21 cellular contexts compared by ENCODE assay signal in the genomic region with DNA sequence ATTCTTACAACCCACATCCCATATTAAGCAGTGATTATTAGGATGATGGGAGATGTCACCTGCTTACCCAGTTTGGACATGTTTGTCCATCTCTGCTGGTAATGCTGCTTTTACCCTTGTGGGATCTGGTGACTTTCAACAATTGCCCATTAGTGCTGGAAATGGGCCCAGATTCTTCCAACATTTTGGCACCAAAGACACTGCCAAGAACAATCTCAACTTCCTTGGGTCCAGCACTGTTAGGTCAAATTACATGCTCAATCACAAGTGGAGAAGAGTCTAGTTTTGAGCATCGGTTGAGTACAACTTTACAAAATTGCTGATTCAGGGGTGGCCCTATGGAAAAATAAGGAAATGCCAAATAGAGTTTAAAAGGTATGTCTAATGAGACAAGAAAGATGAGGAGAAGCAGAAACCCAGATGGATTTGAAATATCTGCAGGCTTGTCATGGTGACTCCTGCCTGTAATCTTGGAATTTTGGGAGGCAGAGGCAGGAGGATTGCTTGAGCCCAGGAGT. TPM values are rescaled to one million over a fixed set of nuclear protein-coding genes. Genes with fewer than 3 reads are reported as not detected.
"Had no signal": no experiment of that assay in that cellular context is flagged by ENCODE, and none has a peak within 500 bp of the region (broad histone marks: within the 10 kb centered on the region; RNA-seq: fewer than 3 reads in every experiment).

No MANE protein-coding gene starts in this region.

- H3K4me3 Mint-ChIP-seq: activated B cell treated with CpG ODN at 0.5 μM for 24 hours; activated CD4-positive, alpha-beta T cell treated with anti-CD3 and anti-CD28 coated beads, Interleukin-2, amount 10 ng/mL, durations not matched to agents 24 days and 14 days; activated naive CD8-positive, alpha-beta T cell treated with anti-CD3 and anti-CD28 coated beads, Interleukin-2, amount 10 ng/mL, durations not matched to agents 7 days and 5 days; memory B cell; natural killer cell; stimulated activated effector memory CD8-positive, alpha-beta T cell treated with anti-CD3 and anti-CD28 coated beads, Interleukin-12 subunit alpha, Interleukin-12 subunit beta, amount 100 ng/mL, for 72 hours had no signal

- H3K27ac Mint-ChIP-seq: activated B cell treated with CpG ODN at 0.5 μM for 24 hours; activated CD4-positive, alpha-beta T cell treated with anti-CD3 and anti-CD28 coated beads, Interleukin-2, amount 10 ng/mL, durations not matched to agents 24 days and 14 days; activated naive CD8-positive, alpha-beta T cell treated with anti-CD3 and anti-CD28 coated beads, Interleukin-2, amount 10 ng/mL, durations not matched to agents 7 days and 5 days; memory B cell; natural killer cell; stimulated activated effector memory CD8-positive, alpha-beta T cell treated with anti-CD3 and anti-CD28 coated beads, Interleukin-12 subunit alpha, Interleukin-12 subunit beta, amount 100 ng/mL, for 72 hours had no signal

- H3K4me3 ChIP-seq: left ventricle myocardium inferior, mucosa of descending colon had no signal

- DNase-seq: activated B cell treated with CpG ODN at 0.5 μM for 24 hours; activated CD4-positive, alpha-beta T cell treated with anti-CD3 and anti-CD28 coated beads, Interleukin-2, amount 10 ng/mL, durations not matched to agents 24 days and 14 days; activated CD8-positive, alpha-beta memory T cell treated with anti-CD3 and anti-CD28 coated beads for 24 hours; activated naive CD4-positive, alpha-beta T cell; activated naive CD8-positive, alpha-beta T cell treated with anti-CD3 and anti-CD28 coated beads, Interleukin-2, amount 10 ng/mL, durations not matched to agents 7 days and 5 days; aorta; dermis blood vessel endothelial cell; glutamatergic neuron; hypothalamus; left ventricle myocardium inferior; mucosa of descending colon; natural killer cell; SW 1271; trophoblast cell had no signal

- H3K9me3 Mint-ChIP-seq: activated B cell treated with CpG ODN at 0.5 μM for 24 hours; activated CD4-positive, alpha-beta T cell treated with anti-CD3 and anti-CD28 coated beads, Interleukin-2, amount 10 ng/mL, durations not matched to agents 24 days and 14 days; activated naive CD8-positive, alpha-beta T cell treated with anti-CD3 and anti-CD28 coated beads, Interleukin-2, amount 10 ng/mL, durations not matched to agents 7 days and 5 days; memory B cell; natural killer cell; stimulated activated effector memory CD8-positive, alpha-beta T cell treated with anti-CD3 and anti-CD28 coated beads, Interleukin-12 subunit alpha, Interleukin-12 subunit beta, amount 100 ng/mL, for 72 hours had no signal

- H3K27ac ChIP-seq: epithelial cell of prostate, left ventricle myocardium inferior, neutrophil, parathyroid adenoma had no signal

- H3K36me3 ChIP-seq: left ventricle myocardium inferior, neutrophil had no signal

- ATAC-seq: mucosa of descending colon; natural killer cell; stimulated activated effector memory CD8-positive, alpha-beta T cell treated with anti-CD3 and anti-CD28 coated beads, Interleukin-12 subunit alpha, Interleukin-12 subunit beta, amount 100 ng/mL, for 72 hours had no signal

- H3K27me3 Mint-ChIP-seq: activated CD4-positive, alpha-beta T cell treated with anti-CD3 and anti-CD28 coated beads, Interleukin-2, amount 10 ng/mL, durations not matched to agents 24 days and 14 days had no signal

- H3K4me1 ChIP-seq: left ventricle myocardium inferior, parathyroid adenoma had no signal

- H3K4me1 Mint-ChIP-seq: memory B cell; natural killer cell; stimulated activated effector memory CD8-positive, alpha-beta T cell treated with anti-CD3 and anti-CD28 coated beads, Interleukin-12 subunit alpha, Interleukin-12 subunit beta, amount 100 ng/mL, for 72 hours had no signal

- H3K9me3 ChIP-seq: left ventricle myocardium inferior, mucosa of descending colon, neutrophil had no signal

RNA-seq across cellular contexts. Expression of a gene that starts 30.1 kb away (rescaled TPM):
- total RNA-seq: aorta, chondrocyte, left ventricle myocardium inferior, natural killer cell had no signal

RNA-seq across cellular contexts. Expression of a gene that starts 50.5 kb away (rescaled TPM):
- total RNA-seq: bronchial epithelial cell, dermis blood vessel endothelial cell had no signal
